Comparison of ENCODE assay signal across 8 cellular contexts in genomic region chr7:149147072-149147729, GRCh38. TPM values are rescaled to one million over a fixed set of nuclear protein-coding genes. Genes with fewer than 3 reads are reported as not detected.
DNase-seq lines count a peak whose midpoint lies in the region; ATAC-seq, FAIRE-seq and TF ChIP-seq lines count a peak whose summit lies in the region.

A gene with protein sequence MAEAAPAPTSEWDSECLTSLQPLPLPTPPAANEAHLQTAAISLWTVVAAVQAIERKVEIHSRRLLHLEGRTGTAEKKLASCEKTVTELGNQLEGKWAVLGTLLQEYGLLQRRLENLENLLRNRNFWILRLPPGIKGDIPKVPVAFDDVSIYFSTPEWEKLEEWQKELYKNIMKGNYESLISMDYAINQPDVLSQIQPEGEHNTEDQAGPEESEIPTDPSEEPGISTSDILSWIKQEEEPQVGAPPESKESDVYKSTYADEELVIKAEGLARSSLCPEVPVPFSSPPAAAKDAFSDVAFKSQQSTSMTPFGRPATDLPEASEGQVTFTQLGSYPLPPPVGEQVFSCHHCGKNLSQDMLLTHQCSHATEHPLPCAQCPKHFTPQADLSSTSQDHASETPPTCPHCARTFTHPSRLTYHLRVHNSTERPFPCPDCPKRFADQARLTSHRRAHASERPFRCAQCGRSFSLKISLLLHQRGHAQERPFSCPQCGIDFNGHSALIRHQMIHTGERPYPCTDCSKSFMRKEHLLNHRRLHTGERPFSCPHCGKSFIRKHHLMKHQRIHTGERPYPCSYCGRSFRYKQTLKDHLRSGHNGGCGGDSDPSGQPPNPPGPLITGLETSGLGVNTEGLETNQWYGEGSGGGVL (plus strand): TSS chr7:149147453. CDS start chr7:149147743, 290 bp downstream.

- peak within 1 kb of the TSS; percentile 87 for H3K4me3 Mint-ChIP-seq in activated CD4-positive, alpha-beta T cell treated with anti-CD3 and anti-CD28 coated beads, Interleukin-2, amount 10 ng/mL, durations not matched to agents 7 days and 5 days

- peak; percentile 69 to 79; a peak in 3 of 4 replicates for TF ChIP-seq POLR2A in HepG2 (IDR thresholded peaks at IDR 0.05; ENCODE audit: insufficient read depth in 1 of 2, low read depth in 2 of 2, low read length in 2 of 2)

- BruUV-seq in HepG2 (replicated peaks; lab: Mats Ljungman, UMichigan), result no TSS peak

- H3K36me3 Mint-ChIP-seq in activated CD4-positive, alpha-beta T cell treated with anti-CD3 and anti-CD28 coated beads, Interleukin-2, amount 10 ng/mL, durations not matched to agents 7 days and 5 days (ENCODE audit: low read depth), result peaks cover 15% of the 10 kb centered on the region

- H3K36me3 ChIP-seq in BJ (ENCODE audit: control insufficient read depth, insufficient read depth, low read length) (no peaks in the 10 kb centered on the region), HepG2 (replicated peaks in 1 of 2; ENCODE audit: control insufficient read depth in 1 of 2, insufficient read depth in 2 of 2, low read length in 2 of 2) (0 out of 5 replicates have a peak, but pooled peaks cover 0 to 2% of the 10 kb centered on the region in 2 experiments)

- H3K79me2 ChIP-seq in HepG2 (ENCODE audit: insufficient read depth, low read length), result peaks cover 25% of the 10 kb centered on the region

- peaks cover 35% of the 10 kb centered on the region for H3K4me1 Mint-ChIP-seq in activated CD4-positive, alpha-beta T cell treated with anti-CD3 and anti-CD28 coated beads, Interleukin-2, amount 10 ng/mL, durations not matched to agents 7 days and 5 days

- no peaks in the 10 kb centered on the region for H3K27me3 Mint-ChIP-seq in activated CD4-positive, alpha-beta T cell treated with anti-CD3 and anti-CD28 coated beads, Interleukin-2, amount 10 ng/mL, durations not matched to agents 7 days and 5 days

- H3K27ac ChIP-seq in HepG2 (ENCODE audit: extremely low read length, insufficient read depth, low read length), result peak within 1 kb of the TSS; percentile 89

- peak within 1 kb of the TSS; percentile 92 for H2AFZ ChIP-seq in HepG2 (ENCODE audit: low read length)

- in situ Hi-C loops in HepG2 (cut with HindIII; ENCODE audit: extremely low pct_ligation_motif_present, low pct_unique_long_range_greater_than_20kb), result no loop called here

- CTCF ChIA-PET in BJ (lab: Yijun Ruan, JAX), result interaction anchor here (0.6 to 3.4 kb wide), 23 partner anchors 8 to 479 kb away, joined by 3 to 27 read pairs (median 4); partner anchors contain the start of genes ZNF425 and ZNF783
- CTCF ChIA-PET in activated CD4-positive, alpha-beta T cell treated with anti-CD3 and anti-CD28 coated beads, Interleukin-2, amount 10 ng/mL, durations not matched to agents 7 days and 5 days (lab: Charles Lee), result interaction anchor here (0.6 to 3.8 kb wide), 23 partner anchors 10 to 1058 kb away, joined by 3 to 40 read pairs (median 4); partner anchors contain the start of genes ZNF282, ZNF425 and ZNF783
- CTCF ChIA-PET in HepG2 (lab: Yijun Ruan, JAX; ENCODE audit: low intra/inter-chr PET ratio, low total read pairs), result interaction anchor here (0.8 to 2.9 kb wide), 4 partner anchors 20 to 81 kb away, joined by 4 to 26 read pairs (median 4); partner anchors contain the start of genes ZNF282, ZNF425 and ZNF786

- TF ChIP-seq CTCF in BJ (IDR thresholded peaks at IDR 0.05; ENCODE audit: insufficient read depth, low read depth, low read length), result peak; percentile 49
- peak; percentile 66 for TF ChIP-seq CTCF in HepG2 (CRISPR knock-in tag; IDR thresholded peaks at IDR 0.05)

- intact Hi-C loops in HepG2 (cut with micrococcal nuclease; ENCODE audit: unreplicated experiment), result loop anchor here (1.0 kb wide), 1 partner anchor 43 kb away; no protein-coding TSS in a partner anchor

- H4K20me1 ChIP-seq in HepG2 (ENCODE audit: insufficient read depth, low read length), result no peaks in the 10 kb centered on the region

- no peaks in the 10 kb centered on the region for H3K9me3 ChIP-seq in HepG2 (ENCODE audit: low read length)

- TF ChIP-seq EP300 in HepG2 (IDR thresholded peaks at IDR 0.05; ENCODE audit: low read depth in 2 of 2, low read length in 2 of 2) (no peak), HepG2 (CRISPR knock-in tag; IDR thresholded peaks at IDR 0.05; ENCODE audit: borderline replicate concordance) (no peak)

- no peak for FAIRE-seq in HepG2 (lab: Jason Lieb, UNC)

- no peaks in the 10 kb centered on the region for H3K9me3 Mint-ChIP-seq in activated CD4-positive, alpha-beta T cell treated with anti-CD3 and anti-CD28 coated beads, Interleukin-2, amount 10 ng/mL, durations not matched to agents 7 days and 5 days

- peak within 1 kb of the TSS; percentile 90 for H3K4me3 ChIP-seq in BJ (ENCODE audit: low read depth, low read length)
- H3K4me3 ChIP-seq in HepG2 (replicated peaks in 1 of 3; ENCODE audit: insufficient read depth in 1 of 3, low read depth in 2 of 3, low read length in 3 of 3), result peak within 1 kb of the TSS; percentile 87 to 97 (median 93)

- under 1% methylated on average over 25 of the region's 78 CpGs for WGBS in HepG2 (ENCODE audit: low lambda C conversion rate)

- DNase-seq in BJ (ENCODE audit: low read depth) (no peak), NCI-H526 (lab: John Stamatoyannopoulos, UW) (peak; percentile 67 to 93), dedifferentiated amniotic fluid mesenchymal stem cell (ENCODE audit: extremely low spot score) (peak; percentile 33), HepG2 (ENCODE audit: low spot score) (peak; percentile 45)
- peak; percentile 71 for DNase-seq in activated CD4-positive, alpha-beta T cell treated with anti-CD3 and anti-CD28 coated beads, Interleukin-2, amount 10 ng/mL, durations not matched to agents 7 days and 5 days
- DNase-seq in stimulated activated CD4-positive, alpha-beta T cell treated with anti-CD3 and anti-CD28 coated beads, Interleukin-4, amount 100 ng/mL, for 1 hour, result peak; percentile 81

- H3K27ac Mint-ChIP-seq in activated CD4-positive, alpha-beta T cell treated with anti-CD3 and anti-CD28 coated beads, Interleukin-2, amount 10 ng/mL, durations not matched to agents 7 days and 5 days, result peak within 1 kb of the TSS; percentile 95

- H3K4me2 ChIP-seq in HepG2 (ENCODE audit: low read depth, low read length), result peak within 1 kb of the TSS; percentile 77

- POLR2A ChIA-PET in BJ (lab: Charles Lee), result interaction anchor here (0.6 kb wide), 1 partner anchor 285 kb away, joined by 4 read pairs; no protein-coding TSS in a partner anchor
- POLR2A ChIA-PET in activated CD4-positive, alpha-beta T cell treated with anti-CD3 and anti-CD28 coated beads, Interleukin-2, amount 10 ng/mL, durations not matched to agents 7 days and 5 days (lab: Charles Lee), result interaction anchor here (0.5 to 1.1 kb wide), 3 partner anchors 12 to 264 kb away, joined by 3 read pairs; no protein-coding TSS in a partner anchor
- POLR2A ChIA-PET in HepG2 (lab: Yijun Ruan, JAX), result interaction anchor here (1.0 to 3.3 kb wide), 7 partner anchors 11 to 115 kb away, joined by 3 to 42 read pairs (median 4); partner anchors contain the start of genes ZNF282, ZNF425 and ZNF783

- peak; percentile 68 for TF ChIP-seq RAD21 in HepG2 (CRISPR knock-in tag; IDR thresholded peaks at IDR 0.05)

- ATAC-seq in GM19025 (IDR thresholded peaks at IDR 0.05; ENCODE audit: low read depth, unreplicated experiment) (peak; percentile 74), HG03196 (IDR thresholded peaks at IDR 0.05; ENCODE audit: unreplicated experiment) (peak; percentile 73), HepG2 (peak; percentile 83)

- H3K27me3 ChIP-seq in BJ (ENCODE audit: control insufficient read depth, insufficient read depth, low read length) (no peaks in the 10 kb centered on the region), HepG2 (ENCODE audit: control insufficient read depth in 1 of 2, insufficient read depth in 2 of 2, low read length in 2 of 2) (no peaks in the 10 kb centered on the region; a peak in 1 of 5 replicates)

- peak within 1 kb of the TSS; percentile 94 for H3K9ac ChIP-seq in HepG2 (ENCODE audit: insufficient read depth, low read depth, low read length)

- H3K4me1 ChIP-seq in HepG2 (ENCODE audit: insufficient read depth, low read length), result peaks cover 28% of the 10 kb centered on the region; the same call in 1 of the 2 replicates

TF ChIP-seq in HepG2, 621 proteins besides CTCF, POLR2A, EP300 and RAD21 (continues in another document):
- TF ChIP-seq IRF9 (CRISPR knock-in tag; IDR thresholded peaks at IDR 0.05; ENCODE audit: borderline replicate concordance), result peak; percentile 18; the same call in 1 of the 2 replicates

RNA-seq across cellular contexts. Expression of the gene that starts here (rescaled TPM):
- polyA plus RNA-seq in BJ (2011; rRNA removed), result 5.9 and 8.0 TPM in 2 replicates
- 14.7 and 29.9 TPM in 2 replicates for polyA minus RNA-seq in BJ (2011; rRNA and poly(A)+ RNA removed)
- total RNA-seq in activated CD4-positive, alpha-beta T cell treated with anti-CD3 and anti-CD28 coated beads, Interleukin-2, amount 10 ng/mL, durations not matched to agents 7 days and 5 days, result 10 to 100 TPM; 15.3 to 17.1 TPM
- total RNA-seq in HepG2 (2016; rRNA removed; fragmentation: Illumina TruSeq; extraction: Trizol), result 8.9 and 10.4 TPM in 2 replicates
- total RNA-seq in HepG2 (2016; cell fraction: cytosol; rRNA removed; fragmentation: Illumina TruSeq; extraction: Trizol; ENCODE audit: low read depth), result 14.2 and 15.4 TPM in 2 replicates
- 8.5 and 9.2 TPM in 2 replicates for total RNA-seq in HepG2 (2016; cell fraction: insoluble cytoplasmic fraction; rRNA removed; fragmentation: Illumina TruSeq; extraction: Trizol)
- total RNA-seq in HepG2 (2016; cell fraction: membrane; rRNA removed; fragmentation: Illumina TruSeq; extraction: Trizol), result 6.4 and 7.2 TPM in 2 replicates
- 10.8 and 11.7 TPM in 2 replicates for total RNA-seq in HepG2 (2016; cell fraction: nucleus; rRNA removed; fragmentation: Illumina TruSeq; extraction: Trizol)
- polyA plus RNA-seq in HepG2 (2011; rRNA removed), result 3.0 and 3.4 TPM in 2 replicates
- 1.4 and 1.9 TPM in 2 replicates for polyA plus RNA-seq in HepG2 (2011; cell fraction: cytosol; rRNA removed)
- polyA plus RNA-seq in HepG2 (2011; cell fraction: nucleus; rRNA removed), result 5.8 and 7.1 TPM in 2 replicates
- 3.2 and 3.4 TPM in 2 replicates for polyA plus RNA-seq in HepG2 (2012)
- polyA plus RNA-seq in HepG2 (2016; cell fraction: cytosol; fragmentation: Illumina TruSeq; extraction: Trizol; ENCODE audit: low read depth), result 0.38 and 0.57 TPM in 2 replicates
- 5.1 and 6.1 TPM in 2 replicates for polyA plus RNA-seq in HepG2 (2016; cell fraction: insoluble cytoplasmic fraction; fragmentation: Illumina TruSeq; extraction: Trizol; ENCODE audit: low read depth)
- 1.7 and 1.9 TPM in 2 replicates for polyA plus RNA-seq in HepG2 (2016; cell fraction: membrane; fragmentation: Illumina TruSeq; extraction: Trizol; ENCODE audit: low read depth)
- polyA plus RNA-seq in HepG2 (2016; cell fraction: nucleus; fragmentation: Illumina TruSeq; extraction: Trizol; ENCODE audit: insufficient read depth, low read depth), result 7.1 and 7.4 TPM in 2 replicates
- polyA minus RNA-seq in HepG2 (2011; rRNA and poly(A)+ RNA removed; ENCODE audit: low replicate concordance), result 23.8 and 53.0 TPM in 2 replicates
- polyA minus RNA-seq in HepG2 (2011; cell fraction: cytosol; rRNA and poly(A)+ RNA removed), result 4.0 and 5.1 TPM in 2 replicates
- 17.5 and 21.4 TPM in 2 replicates for polyA minus RNA-seq in HepG2 (2011; cell fraction: nucleus; rRNA and poly(A)+ RNA removed)
